16 cellular contexts compared by ENCODE assay signal in genomic region chrX:129939986-129940385, GRCh38.
"Had no signal": no experiment of that assay in that cellular context is flagged by ENCODE, and none has a peak within 500 bp of the region (broad histone marks: within the 10 kb centered on the region; RNA-seq: fewer than 3 reads in every experiment).

No MANE protein-coding gene starts in this region.

- H3K27ac ChIP-seq: upper lobe of left lung had no signal

- H3K27me3 ChIP-seq: upper lobe of left lung had no signal

- H3K9me3 ChIP-seq: upper lobe of left lung had no signal

- H3K4me1 ChIP-seq: upper lobe of left lung had no signal

- H3K36me3 ChIP-seq: upper lobe of left lung had no signal

- ATAC-seq: effector memory CD8-positive, alpha-beta T cell; left cardiac atrium; naive thymus-derived CD4-positive, alpha-beta T cell; T-helper 17 cell had no signal

- H3K4me3 ChIP-seq: upper lobe of left lung had no signal

- DNase-seq: activated CD4-positive, alpha-beta T cell treated with anti-CD3 and anti-CD28 coated beads, Interleukin-2, amount 50 U/mL, for 1 hour; activated CD4-positive, CD25-positive, alpha-beta regulatory T cell; activated effector memory CD4-positive, alpha-beta T cell treated with Interleukin-2 at 50 U/mL for 16 hours; activated T-cell treated with anti-CD3 and anti-CD28 coated beads, Interleukin-2, amount 50 U/mL, for 24 hours; effector memory CD8-positive, alpha-beta T cell; erythroblast; immature natural killer cell; left cardiac atrium; mammary epithelial cell; naive thymus-derived CD4-positive, alpha-beta T cell; occipital lobe; stimulated activated CD4-positive, alpha-beta T cell treated with anti-CD3 and anti-CD28 coated beads, Interleukin-12 subunit alpha, Interleukin-12 subunit beta, amount 100 ng/mL, for 4 hours; stimulated activated naive CD4-positive, alpha-beta T cell treated with Interleukin-2 at 50 U/mL for 16 hours; T-helper 17 cell; upper lobe of left lung had no signal

- FAIRE-seq: TTC549 had no signal
